In the genomic region with DNA sequence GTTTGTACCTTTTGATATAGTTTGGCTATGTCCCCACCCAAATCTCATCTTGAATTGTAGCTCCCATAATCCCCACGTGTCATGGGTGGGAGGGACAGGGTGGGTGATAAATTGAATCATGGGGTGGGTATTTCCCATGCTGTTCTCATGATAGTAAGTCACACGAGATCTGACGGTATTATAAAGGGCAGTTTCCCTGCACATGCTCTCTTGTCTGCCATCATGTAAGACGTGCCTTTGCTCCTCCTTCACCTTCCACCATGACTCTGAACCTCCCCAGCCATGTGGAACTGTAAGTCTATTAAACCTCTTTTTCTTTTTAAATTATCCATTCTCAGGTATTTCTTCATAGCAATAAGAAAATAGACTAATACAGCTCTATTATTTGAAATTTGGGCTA, we compare ENCODE assay signal across 11 cellular contexts.
"Had no signal": no experiment of that assay in that cellular context is flagged by ENCODE, and none has a peak within 500 bp of the region (broad histone marks: within the 10 kb centered on the region; RNA-seq: fewer than 3 reads in every experiment).

No MANE protein-coding gene starts in this region.

- ATAC-seq: GM23338, HCT116 had no signal

- H3K4me3 ChIP-seq: GM23248, GM23338, HAP-1 had no signal

- DNase-seq: GM23248, GOT3, H7, H9, HCEC 1CT, HFFc6 had no signal

- H3K36me3 ChIP-seq: HAP-1 had no signal

- H3K27ac ChIP-seq: GM23248 had no signal

- FAIRE-seq: H1, H54 had no signal

- H3K4me2 ChIP-seq: GM23338 had no signal

- H3K4me1 ChIP-seq: HAP-1 had no signal

- H3K9ac ChIP-seq: GM23248 had no signal

- H2AFZ ChIP-seq: GM23248, GM23338 had no signal
